ENCODE assay signal across 1 cellular context in genomic region chr5:56123531-56124243, GRCh38.
A peak's percentile ranks its signal among the peaks of the same experiment; 100 is the strongest.
TF ChIP-seq lines count a peak whose summit lies in the region.

No MANE protein-coding gene starts in this region.

TF ChIP-seq in K562, 482 proteins besides CTCF, POLR2A, EP300 and RAD21 (continued from another document and continues in another):
- TF ChIP-seq MEF2D (tag; conservative IDR thresholded peaks at IDR 0.05; ENCODE audit: low read depth) (peak; percentile 94), ZC3H11A (IDR thresholded peaks at IDR 0.05; ENCODE audit: low read depth, low read length) (peak; percentile 78; the same call in 1 of the 2 replicates), DPF2 (IDR thresholded peaks at IDR 0.05) (peak; percentile 100), ZKSCAN8 (CRISPR knock-in tag; IDR thresholded peaks at IDR 0.05) (peak; percentile 93), ZNF24 (IDR thresholded peaks at IDR 0.05) (peak; percentile 82), NR1H2 (CRISPR knock-in tag; IDR thresholded peaks at IDR 0.05) (no peak), PKNOX1 (IDR thresholded peaks at IDR 0.05) (peak; percentile 98), EWSR1 (IDR thresholded peaks at IDR 0.05; ENCODE audit: borderline replicate concordance, low read depth, partially characterized antibody) (no peak), FUS (optimal IDR thresholded peaks at IDR 0.05; ENCODE audit: low read depth, low read length) (no peak), ZNF318 (IDR thresholded peaks at IDR 0.05; ENCODE audit: borderline replicate concordance in 1 of 2, low read depth in 1 of 2) (peak in 1 of 2 experiments; percentile 97; a peak in 2 of 4 replicates), ELF2 (CRISPR knock-in tag; IDR thresholded peaks at IDR 0.05) (no peak), TSHZ1 (CRISPR knock-in tag; IDR thresholded peaks at IDR 0.05) (peak; percentile 71; the same call in 1 of the 2 replicates), ESRRB (CRISPR knock-in tag; IDR thresholded peaks at IDR 0.05; ENCODE audit: borderline replicate concordance) (no peak), RFX1 (IDR thresholded peaks at IDR 0.05) (no peak), ATF7 (IDR thresholded peaks at IDR 0.05) (peak; percentile 96), BRD9 (IDR thresholded peaks at IDR 0.05; ENCODE audit: low read depth, partially characterized antibody) (no peak), FOXA3 (CRISPR knock-in tag; conservative IDR thresholded peaks at IDR 0.05 in 1 of 2, IDR thresholded peaks at IDR 0.05 in 1 of 2) (peak; percentile 88 to 94), STAT5A (IDR thresholded peaks at IDR 0.05; ENCODE audit: borderline replicate concordance, low read length) (peak; percentile 99), ZBTB26 (CRISPR knock-in tag; IDR thresholded peaks at IDR 0.05) (no peak), TAF7 (tag; IDR thresholded peaks at IDR 0.05) (no peak), TFAP4 (CRISPR knock-in tag; IDR thresholded peaks at IDR 0.05; ENCODE audit: borderline replicate concordance) (peak; percentile 100), ZNF133 (CRISPR knock-in tag; IDR thresholded peaks at IDR 0.05) (no peak), NRF1 (conservative IDR thresholded peaks at IDR 0.05 in 1 of 2, IDR thresholded peaks at IDR 0.05 in 1 of 2) (peak; percentile 26 to 44; a peak in 1 of 4 replicates), ZNF764 (CRISPR knock-in tag; IDR thresholded peaks at IDR 0.05; ENCODE audit: low read depth) (no peak), COPS2 (conservative IDR thresholded peaks at IDR 0.05) (no peak), KDM1A (IDR thresholded peaks at IDR 0.05) (peak; percentile 100), NCOA6 (IDR thresholded peaks at IDR 0.05) (no peak; the same call in 1 of the 2 replicates), PRDM10 (IDR thresholded peaks at IDR 0.05; ENCODE audit: partially characterized antibody) (peak; percentile 32), NCOA1 (IDR thresholded peaks at IDR 0.05; ENCODE audit: low read depth) (peak; percentile 96), SIRT6 (IDR thresholded peaks at IDR 0.05; ENCODE audit: low read depth, low read length) (no peak), ARID1B (IDR thresholded peaks at IDR 0.05) (peak; percentile 100), RFX7 (CRISPR knock-in tag; IDR thresholded peaks at IDR 0.05) (no peak), JUNB (CRISPR knock-in tag; conservative IDR thresholded peaks at IDR 0.05) (no peak), SMARCA4 (IDR thresholded peaks at IDR 0.05) (peak; percentile 99), RHOXF2B (CRISPR knock-in tag; conservative IDR thresholded peaks at IDR 0.05) (no peak), BCOR (IDR thresholded peaks at IDR 0.05) (peak; percentile 91), SRF (CRISPR knock-in tag; IDR thresholded peaks at IDR 0.05) (no peak; a peak in 1 of 4 replicates), KLF13 (tag; IDR thresholded peaks at IDR 0.05; ENCODE audit: borderline replicate concordance, low read depth) (peak; percentile 93), HMGN3 (IDR thresholded peaks at IDR 0.05; ENCODE audit: borderline replicate concordance, extremely low read depth, insufficient read length, low read depth, low read length) (peak; percentile 97), ZNF444 (CRISPR knock-in tag; IDR thresholded peaks at IDR 0.05) (peak; percentile 84), HDAC3 (IDR thresholded peaks at IDR 0.05; ENCODE audit: borderline replicate concordance, partially characterized antibody) (peak; percentile 99), ZNF436 (CRISPR knock-in tag; IDR thresholded peaks at IDR 0.05) (no peak), TEAD1 (CRISPR knock-in tag; IDR thresholded peaks at IDR 0.05) (peak; percentile 97 to 99), EP400 (IDR thresholded peaks at IDR 0.05) (peak; percentile 78), TEAD2 (tag; IDR thresholded peaks at IDR 0.05) (peak; percentile 81), ZBTB9 (CRISPR knock-in tag; IDR thresholded peaks at IDR 0.05) (0 out of 2 replicates have a peak, but pooled peaks have one; percentile 77), ZNF41 (CRISPR knock-in tag; conservative IDR thresholded peaks at IDR 0.05) (peak; percentile 75)
